ENCODE assay signal across 13 cellular contexts in the genomic region with DNA sequence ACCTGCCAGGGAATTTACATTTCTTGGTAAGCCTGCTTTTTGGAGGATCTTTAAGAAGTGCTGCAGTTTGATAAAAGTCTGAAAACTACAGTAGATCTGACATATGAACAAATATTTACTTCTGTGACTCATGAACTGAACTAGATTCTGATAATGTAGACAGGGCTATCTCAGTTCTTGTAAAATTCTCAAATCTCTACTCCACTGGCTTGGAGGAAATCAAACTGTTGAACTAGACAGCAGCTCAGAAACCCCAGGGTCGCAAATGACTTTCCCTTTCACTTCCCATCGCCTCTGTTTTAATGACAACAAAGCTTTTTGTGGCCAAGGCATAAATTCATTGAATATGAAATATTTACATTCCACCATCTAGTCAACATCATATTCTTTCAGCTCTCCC. TPM values are rescaled to one million over a fixed set of nuclear protein-coding genes. Genes with fewer than 3 reads are reported as not detected.
DNase-seq lines count a peak whose midpoint lies in the region; ATAC-seq and TF ChIP-seq lines count a peak whose summit lies in the region.
"Had no signal": no experiment of that assay in that cellular context is flagged by ENCODE, and none has a peak within 500 bp of the region (broad histone marks: within the 10 kb centered on the region; RNA-seq: fewer than 3 reads in every experiment).

No MANE protein-coding gene starts in this region.

- H3K4me3 ChIP-seq in BLaER1 treated with 17β-estradiol and CSF1 and Interleukin-3, amounts not matched to agents 10 nM and 100 nM = no peak overlapping the region
- H3K4me3 ChIP-seq in PC-3 (ENCODE audit: low read length) (no peak overlapping the region; the same call in 1 of the 2 replicates), lower lobe of right lung (no peak overlapping the region)

- no peak for TF ChIP-seq CTCF in PC-3 (conservative IDR thresholded peaks at IDR 0.05; ENCODE audit: low read depth, low read length)
- TF ChIP-seq CTCF in lower lobe of right lung (IDR thresholded peaks at IDR 0.05) = no peak

- H3K9me3 Mint-ChIP-seq in activated naive CD4-positive, alpha-beta T cell treated with anti-CD3 and anti-CD28 coated beads for 36 hours = no peaks in the 10 kb centered on the region
- H3K9me3 Mint-ChIP-seq in effector memory CD8-positive, alpha-beta T cell = no peaks in the 10 kb centered on the region
- H3K9me3 Mint-ChIP-seq: WTC11 had no signal

- H3K4me1 Mint-ChIP-seq in activated naive CD4-positive, alpha-beta T cell treated with anti-CD3 and anti-CD28 coated beads for 36 hours (ENCODE audit: low read depth) = peaks cover 5% of the 10 kb centered on the region
- H3K4me1 Mint-ChIP-seq in effector memory CD8-positive, alpha-beta T cell (ENCODE audit: low read depth in 2 of 2) = no peaks in the 10 kb centered on the region

- H4K20me1 ChIP-seq in BLaER1 treated with 17β-estradiol and CSF1 and Interleukin-3, amounts not matched to agents 10 nM and 100 nM = no peaks in the 10 kb centered on the region
- H4K20me1 ChIP-seq in PC-3 (ENCODE audit: low read length) = no peaks in the 10 kb centered on the region

- POLR2A ChIA-PET in PC-3 (lab: Charles Lee; ENCODE audit: unreplicated experiment) = no interaction called here

- BruUV-seq in PC-3 (replicated peaks; lab: Mats Ljungman, UMichigan) = no TSS peak

- no peaks in the 10 kb centered on the region for H3K36me3 ChIP-seq in BLaER1 treated with 17β-estradiol and CSF1 and Interleukin-3, amounts not matched to agents 10 nM and 100 nM
- H3K36me3 ChIP-seq in PC-3 (ENCODE audit: low read depth, low read length) (no peaks in the 10 kb centered on the region), lower lobe of right lung (no peaks in the 10 kb centered on the region)

- no peak overlapping the region for H3K27ac ChIP-seq in BLaER1 treated with 17β-estradiol and CSF1 and Interleukin-3, amounts not matched to agents 10 nM and 100 nM
- no peak overlapping the region for H3K27ac ChIP-seq in PC-3 (ENCODE audit: low read length)
- no peak overlapping the region for H3K27ac ChIP-seq in lower lobe of right lung

- no peak overlapping the region for H3K27ac Mint-ChIP-seq in activated naive CD4-positive, alpha-beta T cell treated with anti-CD3 and anti-CD28 coated beads for 36 hours
- H3K27ac Mint-ChIP-seq in effector memory CD8-positive, alpha-beta T cell = no peak overlapping the region
- H3K27ac Mint-ChIP-seq: WTC11 had no signal

- CTCF ChIA-PET in PC-3 (lab: Charles Lee) = no interaction called here
- CTCF ChIA-PET in activated naive CD4-positive, alpha-beta T cell treated with anti-CD3 and anti-CD28 coated beads for 36 hours (lab: Charles Lee) = interaction anchor here (0.7 to 1.2 kb wide), 2 partner anchors 43 to 129 kb away, joined by 3 to 4 read pairs; no protein-coding TSS in a partner anchor

- H2AFZ ChIP-seq in PC-3 (ENCODE audit: low read length) = no peak overlapping the region

- H3K36me3 Mint-ChIP-seq in activated naive CD4-positive, alpha-beta T cell treated with anti-CD3 and anti-CD28 coated beads for 36 hours (ENCODE audit: low read depth) = no peaks in the 10 kb centered on the region
- no peaks in the 10 kb centered on the region for H3K36me3 Mint-ChIP-seq in effector memory CD8-positive, alpha-beta T cell (ENCODE audit: insufficient read depth)
- H3K36me3 Mint-ChIP-seq: WTC11 had no signal

- H3K27me3 ChIP-seq in BLaER1 treated with 17β-estradiol and CSF1 and Interleukin-3, amounts not matched to agents 10 nM and 100 nM = no peaks in the 10 kb centered on the region
- H3K27me3 ChIP-seq in PC-3 (ENCODE audit: low read length) (no peaks in the 10 kb centered on the region), lower lobe of right lung (ENCODE audit: low read depth) (no peaks in the 10 kb centered on the region)

- ATAC-seq in GM18519 (IDR thresholded peaks at IDR 0.05; ENCODE audit: low FRiP score, unreplicated experiment) = peak; percentile 40
- peak; percentile 56 for ATAC-seq in HG02938 (IDR thresholded peaks at IDR 0.05; ENCODE audit: unreplicated experiment)
- peak; percentile 66 for ATAC-seq in PC-3
- no peak for ATAC-seq in sciatic nerve
- no peak for ATAC-seq in lower lobe of right lung
- ATAC-seq in effector memory CD8-positive, alpha-beta T cell (replicated peaks) = no peak
- ATAC-seq: HepG2, WTC11 had no signal

- peak overlapping the region in 8 of 11 experiments; percentile 1 to 54 (median 18); a peak in 8 of 22 replicates for H3K4me2 ChIP-seq in BLaER1 treated with 17β-estradiol and CSF1 and Interleukin-3, amounts not matched to agents 10 nM and 100 nM
- H3K4me2 ChIP-seq in PC-3 (ENCODE audit: low read length) = peak overlapping the region; percentile 48

- peaks cover 0 to 9% (median 3%) of the 10 kb centered on the region in 10 experiments; a peak in 5 of 20 replicates for H3K4me1 ChIP-seq in BLaER1 treated with 17β-estradiol and CSF1 and Interleukin-3, amounts not matched to agents 10 nM and 100 nM
- peaks cover 10% of the 10 kb centered on the region for H3K4me1 ChIP-seq in PC-3 (ENCODE audit: insufficient read depth, low read length)
- H3K4me1 ChIP-seq in lower lobe of right lung = no peaks in the 10 kb centered on the region

- no peak overlapping the region for H3K9ac ChIP-seq in BLaER1 treated with 17β-estradiol and CSF1 and Interleukin-3, amounts not matched to agents 10 nM and 100 nM
- H3K9ac ChIP-seq in PC-3 (ENCODE audit: low read length) = no peak overlapping the region

- no peaks in the 10 kb centered on the region for H3F3A ChIP-seq in PC-3 (ENCODE audit: low read length, unreplicated experiment)

- H3K27me3 Mint-ChIP-seq in activated naive CD4-positive, alpha-beta T cell treated with anti-CD3 and anti-CD28 coated beads for 36 hours (ENCODE audit: low read depth) = no peaks in the 10 kb centered on the region
- peaks cover 26 to 44% of the 10 kb centered on the region in 2 donors for H3K27me3 Mint-ChIP-seq in effector memory CD8-positive, alpha-beta T cell

- H3K79me2 ChIP-seq in PC-3 (ENCODE audit: low read length) = no peaks in the 10 kb centered on the region

- no peak overlapping the region for H3K4me3 Mint-ChIP-seq in activated naive CD4-positive, alpha-beta T cell treated with anti-CD3 and anti-CD28 coated beads for 36 hours
- H3K4me3 Mint-ChIP-seq in effector memory CD8-positive, alpha-beta T cell = no peak overlapping the region
- H3K4me3 Mint-ChIP-seq: WTC11 had no signal

- DNase-seq in PC-3 (peak; percentile 27), sciatic nerve (ENCODE audit: low spot score) (no peak), lower lobe of right lung (no peak)
- DNase-seq in activated naive CD4-positive, alpha-beta T cell treated with anti-CD3 and anti-CD28 coated beads for 36 hours = no peak
- no peak for DNase-seq in effector memory CD8-positive, alpha-beta T cell
- DNase-seq: NCI-H1930; stimulated activated CD4-positive, alpha-beta T cell treated with anti-CD3 and anti-CD28 coated beads, Interleukin-2, amount 100 ng/mL, for 48 hours; stimulated activated naive CD4-positive, alpha-beta T cell treated with Interleukin-2 at 50 U/mL for 16 hours had no signal

- peaks cover 0 to 4% (median 0%) of the 10 kb centered on the region in 11 experiments; a peak in 2 of 22 replicates for H3K9me3 ChIP-seq in BLaER1 treated with 17β-estradiol and CSF1 and Interleukin-3, amounts not matched to agents 10 nM and 100 nM (replicated peaks in 1 of 11)
- H3K9me3 ChIP-seq in PC-3 (ENCODE audit: low read length) (no peaks in the 10 kb centered on the region), lower lobe of right lung (no peaks in the 10 kb centered on the region)

- H3K9me2 ChIP-seq in PC-3 (replicated peaks; ENCODE audit: low read length) = no peaks in the 10 kb centered on the region

- intact Hi-C loops in PC-3 (cut with micrococcal nuclease) = no loop called here
- intact Hi-C loops in sciatic nerve (cut with DNase I) = no loop called here
- intact Hi-C loops in activated naive CD4-positive, alpha-beta T cell treated with anti-CD3 and anti-CD28 coated beads for 36 hours (cut with micrococcal nuclease) = no loop called here
- intact Hi-C loops in lower lobe of right lung (cut with DNase I) = no loop called here

RNA-seq across cellular contexts. Expression of a gene that starts 15.4 kb away (rescaled TPM):
- total RNA-seq in PC-3 (2014; rRNA removed) (52.6 and 61.0 TPM in 2 replicates), sciatic nerve (114 TPM), lower lobe of right lung (101 TPM)
- 10 to 100 TPM; 91.9 to 99.0 TPM for total RNA-seq in activated naive CD4-positive, alpha-beta T cell treated with anti-CD3 and anti-CD28 coated beads for 36 hours

RNA-seq across cellular contexts. Expression of a gene that starts 35.4 kb away (rescaled TPM):
- 29.9 and 31.3 TPM in 2 replicates for total RNA-seq in PC-3 (2014; rRNA removed)
- total RNA-seq in sciatic nerve = 172 TPM
- total RNA-seq in activated naive CD4-positive, alpha-beta T cell treated with anti-CD3 and anti-CD28 coated beads for 36 hours = 10 to 100 TPM; 44.8 to 54.2 TPM
- total RNA-seq in lower lobe of right lung = 85.0 TPM

Comparison
In these comparisons a context has a peak if more than half of its experiments do, and no peak if none do; other contexts are left out.
1. ATAC-seq: peak in GM18519 (single experiment), HG02938 (single experiment) and PC-3 (single experiment); none in sciatic nerve (single experiment), lower lobe of right lung (0 of 2) and effector memory CD8-positive, alpha-beta T cell (single experiment).